Comparison of ENCODE assay signal across 2 cellular contexts in the genomic region with DNA sequence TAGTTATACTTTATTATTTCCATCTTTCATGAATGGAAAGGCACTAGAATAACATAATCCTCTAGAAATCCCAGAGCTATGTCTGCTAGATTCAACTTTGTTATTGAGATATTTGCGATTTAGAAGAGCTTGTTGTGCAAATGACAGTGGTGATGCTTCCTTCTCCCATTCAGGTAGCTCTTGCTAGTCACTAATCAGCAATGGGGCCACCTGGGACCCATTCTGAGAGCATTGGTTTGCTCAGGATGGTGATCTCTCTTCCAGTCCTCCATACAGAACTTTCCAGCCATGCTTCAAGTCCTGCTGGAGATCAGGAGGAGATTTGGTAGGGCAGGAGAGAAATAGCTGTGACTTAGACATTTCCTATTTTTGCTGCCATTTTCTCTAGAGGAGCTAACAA.
A peak's percentile ranks its signal among the peaks of the same experiment; 100 is the strongest.
TF ChIP-seq lines count a peak whose summit lies in the region.

No MANE protein-coding gene starts in this region.

TF ChIP-seq in GM23338, 12 proteins besides CTCF, POLR2A, EP300 and RAD21:
- TF ChIP-seq, protein P1, sequence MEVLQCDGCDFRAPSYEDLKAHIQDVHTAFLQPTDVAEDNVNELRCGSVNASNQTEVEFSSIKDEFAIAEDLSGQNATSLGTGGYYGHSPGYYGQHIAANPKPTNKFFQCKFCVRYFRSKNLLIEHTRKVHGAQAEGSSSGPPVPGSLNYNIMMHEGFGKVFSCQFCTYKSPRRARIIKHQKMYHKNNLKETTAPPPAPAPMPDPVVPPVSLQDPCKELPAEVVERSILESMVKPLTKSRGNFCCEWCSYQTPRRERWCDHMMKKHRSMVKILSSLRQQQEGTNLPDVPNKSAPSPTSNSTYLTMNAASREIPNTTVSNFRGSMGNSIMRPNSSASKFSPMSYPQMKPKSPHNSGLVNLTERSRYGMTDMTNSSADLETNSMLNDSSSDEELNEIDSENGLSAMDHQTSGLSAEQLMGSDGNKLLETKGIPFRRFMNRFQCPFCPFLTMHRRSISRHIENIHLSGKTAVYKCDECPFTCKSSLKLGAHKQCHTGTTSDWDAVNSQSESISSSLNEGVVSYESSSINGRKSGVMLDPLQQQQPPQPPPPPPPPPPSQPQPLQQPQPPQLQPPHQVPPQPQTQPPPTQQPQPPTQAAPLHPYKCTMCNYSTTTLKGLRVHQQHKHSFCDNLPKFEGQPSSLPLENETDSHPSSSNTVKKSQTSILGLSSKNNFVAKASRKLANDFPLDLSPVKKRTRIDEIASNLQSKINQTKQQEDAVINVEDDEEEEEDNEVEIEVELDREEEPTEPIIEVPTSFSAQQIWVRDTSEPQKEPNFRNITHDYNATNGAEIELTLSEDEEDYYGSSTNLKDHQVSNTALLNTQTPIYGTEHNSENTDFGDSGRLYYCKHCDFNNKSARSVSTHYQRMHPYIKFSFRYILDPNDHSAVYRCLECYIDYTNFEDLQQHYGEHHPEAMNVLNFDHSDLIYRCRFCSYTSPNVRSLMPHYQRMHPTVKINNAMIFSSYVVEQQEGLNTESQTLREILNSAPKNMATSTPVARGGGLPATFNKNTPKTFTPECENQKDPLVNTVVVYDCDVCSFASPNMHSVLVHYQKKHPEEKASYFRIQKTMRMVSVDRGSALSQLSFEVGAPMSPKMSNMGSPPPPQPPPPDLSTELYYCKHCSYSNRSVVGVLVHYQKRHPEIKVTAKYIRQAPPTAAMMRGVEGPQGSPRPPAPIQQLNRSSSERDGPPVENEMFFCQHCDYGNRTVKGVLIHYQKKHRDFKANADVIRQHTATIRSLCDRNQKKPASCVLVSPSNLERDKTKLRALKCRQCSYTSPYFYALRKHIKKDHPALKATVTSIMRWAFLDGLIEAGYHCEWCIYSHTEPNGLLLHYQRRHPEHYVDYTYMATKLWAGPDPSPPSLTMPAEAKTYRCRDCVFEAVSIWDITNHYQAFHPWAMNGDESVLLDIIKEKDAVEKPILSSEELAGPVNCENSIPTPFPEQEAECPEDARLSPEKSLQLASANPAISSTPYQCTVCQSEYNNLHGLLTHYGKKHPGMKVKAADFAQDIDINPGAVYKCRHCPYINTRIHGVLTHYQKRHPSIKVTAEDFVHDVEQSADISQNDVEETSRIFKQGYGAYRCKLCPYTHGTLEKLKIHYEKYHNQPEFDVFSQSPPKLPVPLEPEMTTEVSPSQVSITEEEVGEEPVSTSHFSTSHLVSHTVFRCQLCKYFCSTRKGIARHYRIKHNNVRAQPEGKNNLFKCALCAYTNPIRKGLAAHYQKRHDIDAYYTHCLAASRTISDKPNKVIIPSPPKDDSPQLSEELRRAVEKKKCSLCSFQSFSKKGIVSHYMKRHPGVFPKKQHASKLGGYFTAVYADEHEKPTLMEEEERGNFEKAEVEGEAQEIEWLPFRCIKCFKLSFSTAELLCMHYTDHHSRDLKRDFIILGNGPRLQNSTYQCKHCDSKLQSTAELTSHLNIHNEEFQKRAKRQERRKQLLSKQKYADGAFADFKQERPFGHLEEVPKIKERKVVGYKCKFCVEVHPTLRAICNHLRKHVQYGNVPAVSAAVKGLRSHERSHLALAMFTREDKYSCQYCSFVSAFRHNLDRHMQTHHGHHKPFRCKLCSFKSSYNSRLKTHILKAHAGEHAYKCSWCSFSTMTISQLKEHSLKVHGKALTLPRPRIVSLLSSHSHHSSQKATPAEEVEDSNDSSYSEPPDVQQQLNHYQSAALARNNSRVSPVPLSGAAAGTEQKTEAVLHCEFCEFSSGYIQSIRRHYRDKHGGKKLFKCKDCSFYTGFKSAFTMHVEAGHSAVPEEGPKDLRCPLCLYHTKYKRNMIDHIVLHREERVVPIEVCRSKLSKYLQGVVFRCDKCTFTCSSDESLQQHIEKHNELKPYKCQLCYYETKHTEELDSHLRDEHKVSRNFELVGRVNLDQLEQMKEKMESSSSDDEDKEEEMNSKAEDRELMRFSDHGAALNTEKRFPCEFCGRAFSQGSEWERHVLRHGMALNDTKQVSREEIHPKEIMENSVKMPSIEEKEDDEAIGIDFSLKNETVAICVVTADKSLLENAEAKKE (CRISPR knock-in tag; IDR thresholded peaks at IDR 0.05), result peak; percentile 83
- no peak for TF ChIP-seq CREB1 (CRISPR knock-in tag; IDR thresholded peaks at IDR 0.05; ENCODE audit: low read depth)
- TF ChIP-seq ZNF331 (CRISPR knock-in tag; IDR thresholded peaks at IDR 0.05; ENCODE audit: low read depth), result no peak

TF ChIP-seq in IMR-90, 13 proteins besides CTCF, POLR2A, EP300 and RAD21:
- TF ChIP-seq ELK1 (IDR thresholded peaks at IDR 0.05; ENCODE audit: borderline replicate concordance, low read depth, low read length) (no peak), CHD1 (IDR thresholded peaks at IDR 0.05; ENCODE audit: low read depth, low read length) (no peak), CEBPB (IDR thresholded peaks at IDR 0.05; ENCODE audit: low read depth, low read length) (no peak), SMC3 (IDR thresholded peaks at IDR 0.05; ENCODE audit: low read depth, low read length) (no peak)
